Comparison of ENCODE assay signal across 1 cellular context in the genomic region with DNA sequence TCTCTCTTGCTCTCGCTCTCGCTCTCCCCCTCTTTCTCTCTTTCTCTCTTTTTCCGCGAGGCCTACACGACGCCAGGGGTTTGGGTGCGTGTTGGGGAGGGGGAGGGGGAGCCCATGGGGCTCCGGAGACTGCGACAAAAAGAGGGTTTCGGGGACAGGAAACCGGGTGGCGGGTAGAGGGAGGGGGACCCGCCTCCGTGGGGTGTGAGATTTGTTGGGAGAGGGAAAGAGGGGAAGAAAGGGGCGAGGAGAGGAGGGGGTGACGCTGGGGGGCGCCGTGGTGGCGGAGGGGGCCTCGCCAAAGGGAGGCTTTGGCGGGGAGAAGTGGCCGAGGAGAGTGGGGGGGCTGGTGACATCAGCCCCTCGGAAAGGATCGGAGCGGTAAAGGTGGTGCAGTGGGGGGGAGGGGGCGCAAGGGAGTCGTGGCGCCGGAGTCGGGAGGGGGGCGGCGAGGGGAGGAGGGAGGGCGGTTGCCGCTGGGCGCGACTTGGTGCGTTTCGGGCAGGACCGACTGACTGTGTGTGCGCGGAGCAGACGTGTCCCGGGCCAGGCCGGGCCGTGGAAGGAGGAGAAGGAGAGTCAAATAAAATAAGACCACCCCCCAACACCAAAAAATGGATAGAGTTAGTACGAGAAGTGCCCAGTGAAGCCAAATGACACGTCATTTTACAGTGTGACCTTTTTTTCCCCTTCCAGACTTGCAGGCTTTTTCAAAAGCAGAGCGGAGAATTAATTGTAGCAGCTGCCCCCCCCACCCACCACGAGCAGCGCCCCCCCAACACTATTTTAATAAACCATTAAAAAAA.
TF ChIP-seq lines count a peak whose summit lies in the region.

No MANE protein-coding gene starts in this region.

TF ChIP-seq in HepG2, 621 proteins besides CTCF, POLR2A, EP300 and RAD21 (continued from another document and continues in another):
- TF ChIP-seq, protein P1, sequence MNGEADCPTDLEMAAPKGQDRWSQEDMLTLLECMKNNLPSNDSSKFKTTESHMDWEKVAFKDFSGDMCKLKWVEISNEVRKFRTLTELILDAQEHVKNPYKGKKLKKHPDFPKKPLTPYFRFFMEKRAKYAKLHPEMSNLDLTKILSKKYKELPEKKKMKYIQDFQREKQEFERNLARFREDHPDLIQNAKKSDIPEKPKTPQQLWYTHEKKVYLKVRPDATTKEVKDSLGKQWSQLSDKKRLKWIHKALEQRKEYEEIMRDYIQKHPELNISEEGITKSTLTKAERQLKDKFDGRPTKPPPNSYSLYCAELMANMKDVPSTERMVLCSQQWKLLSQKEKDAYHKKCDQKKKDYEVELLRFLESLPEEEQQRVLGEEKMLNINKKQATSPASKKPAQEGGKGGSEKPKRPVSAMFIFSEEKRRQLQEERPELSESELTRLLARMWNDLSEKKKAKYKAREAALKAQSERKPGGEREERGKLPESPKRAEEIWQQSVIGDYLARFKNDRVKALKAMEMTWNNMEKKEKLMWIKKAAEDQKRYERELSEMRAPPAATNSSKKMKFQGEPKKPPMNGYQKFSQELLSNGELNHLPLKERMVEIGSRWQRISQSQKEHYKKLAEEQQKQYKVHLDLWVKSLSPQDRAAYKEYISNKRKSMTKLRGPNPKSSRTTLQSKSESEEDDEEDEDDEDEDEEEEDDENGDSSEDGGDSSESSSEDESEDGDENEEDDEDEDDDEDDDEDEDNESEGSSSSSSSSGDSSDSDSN (CRISPR knock-in tag; IDR thresholded peaks at IDR 0.05) = peak; percentile 42; the same call in 1 of the 2 replicates
- peak; percentile 58 for TF ChIP-seq SRSF1 (optimal IDR thresholded peaks at IDR 0.05; ENCODE audit: low read depth, low read length)
- TF ChIP-seq FOSL2 (CRISPR knock-in tag; IDR thresholded peaks at IDR 0.05) = peak; percentile 36; the same call in 1 of the 2 replicates
- TF ChIP-seq ZBTB2 (CRISPR knock-in tag; IDR thresholded peaks at IDR 0.05; ENCODE audit: low read depth) = peak; percentile 71
- 0 out of 2 replicates have a peak, but pooled peaks have one; percentile 24 for TF ChIP-seq PRDM15 (CRISPR knock-in tag; IDR thresholded peaks at IDR 0.05)
- TF ChIP-seq PRPF4 (IDR thresholded peaks at IDR 0.05; ENCODE audit: low read depth, low read length, poor library complexity, severe bottlenecking) = peak; percentile 69
- TF ChIP-seq CENPX (CRISPR knock-in tag; IDR thresholded peaks at IDR 0.05) = no peak
- TF ChIP-seq TGIF2 (CRISPR knock-in tag; IDR thresholded peaks at IDR 0.05) = peak; percentile 50; the same call in 1 of the 2 replicates
- TF ChIP-seq, protein P2, sequence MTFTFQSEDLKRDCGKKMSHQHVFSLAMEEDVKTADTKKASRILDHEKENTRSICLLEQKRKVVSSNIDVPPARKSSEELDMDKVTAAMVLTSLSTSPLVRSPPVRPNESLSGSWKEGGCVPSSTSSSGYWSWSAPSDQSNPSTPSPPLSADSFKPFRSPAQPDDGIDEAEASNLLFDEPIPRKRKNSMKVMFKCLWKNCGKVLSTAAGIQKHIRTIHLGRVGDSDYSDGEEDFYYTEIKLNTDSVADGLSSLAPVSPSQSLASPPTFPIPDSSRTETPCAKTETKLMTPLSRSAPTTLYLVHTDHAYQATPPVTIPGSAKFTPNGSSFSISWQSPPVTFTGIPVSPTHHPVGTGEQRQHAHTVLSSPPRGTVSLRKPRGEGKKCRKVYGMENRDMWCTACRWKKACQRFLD (CRISPR knock-in tag; IDR thresholded peaks at IDR 0.05; ENCODE audit: borderline replicate concordance) = peak; percentile 33; the same call in 1 of the 2 replicates
- TF ChIP-seq HNRNPUL1 (IDR thresholded peaks at IDR 0.05; ENCODE audit: low read depth, low read length) = no peak
- peak; percentile 71 for TF ChIP-seq POLR2G (IDR thresholded peaks at IDR 0.05; ENCODE audit: low read depth, low read length)
- no peak for TF ChIP-seq ATF7 (IDR thresholded peaks at IDR 0.05)
- 0 out of 2 replicates have a peak, but pooled peaks have one; percentile 53 for TF ChIP-seq ATF7 (CRISPR knock-in tag; IDR thresholded peaks at IDR 0.05)
- TF ChIP-seq ZNF446 (CRISPR knock-in tag; IDR thresholded peaks at IDR 0.05) = peak; percentile 80; the same call in 1 of the 2 replicates
- TF ChIP-seq MAFK (conservative IDR thresholded peaks at IDR 0.05 in 1 of 2, IDR thresholded peaks at IDR 0.05 in 1 of 2; ENCODE audit: low read length in 2 of 2) = no peak
- peak; percentile 63; the same call in 1 of the 2 replicates for TF ChIP-seq ZBTB20 (CRISPR knock-in tag; IDR thresholded peaks at IDR 0.05; ENCODE audit: borderline replicate concordance, low read depth)
- TF ChIP-seq ZBTB14 (CRISPR knock-in tag; IDR thresholded peaks at IDR 0.05) = peak; percentile 36; the same call in 1 of the 2 replicates
- no peak; the same call in 1 of the 2 replicates for TF ChIP-seq ZNF747 (CRISPR knock-in tag; IDR thresholded peaks at IDR 0.05; ENCODE audit: borderline replicate concordance)
- no peak for TF ChIP-seq ATF1 (CRISPR knock-in tag; IDR thresholded peaks at IDR 0.05)
- 0 out of 2 replicates have a peak, but pooled peaks have one; percentile 42 for TF ChIP-seq MXD4 (CRISPR knock-in tag; IDR thresholded peaks at IDR 0.05)
- TF ChIP-seq SPEN (CRISPR knock-in tag; IDR thresholded peaks at IDR 0.05; ENCODE audit: low read depth) = peak; percentile 52; the same call in 1 of the 2 replicates
- no peak for TF ChIP-seq ZNF619 (CRISPR knock-in tag; IDR thresholded peaks at IDR 0.05)
- peak; percentile 64 for TF ChIP-seq ZFY (CRISPR knock-in tag; IDR thresholded peaks at IDR 0.05)
- TF ChIP-seq RFXAP (CRISPR knock-in tag; IDR thresholded peaks at IDR 0.05; ENCODE audit: borderline replicate concordance) = 0 out of 2 replicates have a peak, but pooled peaks have one; percentile 44
- TF ChIP-seq ZNF772 (CRISPR knock-in tag; IDR thresholded peaks at IDR 0.05) = 0 out of 2 replicates have a peak, but pooled peaks have one; percentile 39
- no peak for TF ChIP-seq FOSL1 (CRISPR knock-in tag; IDR thresholded peaks at IDR 0.05; ENCODE audit: borderline replicate concordance)
- TF ChIP-seq ZC3H13 (CRISPR knock-in tag; IDR thresholded peaks at IDR 0.05) = 0 out of 2 replicates have a peak, but pooled peaks have one; percentile 17
- TF ChIP-seq, protein P3, sequence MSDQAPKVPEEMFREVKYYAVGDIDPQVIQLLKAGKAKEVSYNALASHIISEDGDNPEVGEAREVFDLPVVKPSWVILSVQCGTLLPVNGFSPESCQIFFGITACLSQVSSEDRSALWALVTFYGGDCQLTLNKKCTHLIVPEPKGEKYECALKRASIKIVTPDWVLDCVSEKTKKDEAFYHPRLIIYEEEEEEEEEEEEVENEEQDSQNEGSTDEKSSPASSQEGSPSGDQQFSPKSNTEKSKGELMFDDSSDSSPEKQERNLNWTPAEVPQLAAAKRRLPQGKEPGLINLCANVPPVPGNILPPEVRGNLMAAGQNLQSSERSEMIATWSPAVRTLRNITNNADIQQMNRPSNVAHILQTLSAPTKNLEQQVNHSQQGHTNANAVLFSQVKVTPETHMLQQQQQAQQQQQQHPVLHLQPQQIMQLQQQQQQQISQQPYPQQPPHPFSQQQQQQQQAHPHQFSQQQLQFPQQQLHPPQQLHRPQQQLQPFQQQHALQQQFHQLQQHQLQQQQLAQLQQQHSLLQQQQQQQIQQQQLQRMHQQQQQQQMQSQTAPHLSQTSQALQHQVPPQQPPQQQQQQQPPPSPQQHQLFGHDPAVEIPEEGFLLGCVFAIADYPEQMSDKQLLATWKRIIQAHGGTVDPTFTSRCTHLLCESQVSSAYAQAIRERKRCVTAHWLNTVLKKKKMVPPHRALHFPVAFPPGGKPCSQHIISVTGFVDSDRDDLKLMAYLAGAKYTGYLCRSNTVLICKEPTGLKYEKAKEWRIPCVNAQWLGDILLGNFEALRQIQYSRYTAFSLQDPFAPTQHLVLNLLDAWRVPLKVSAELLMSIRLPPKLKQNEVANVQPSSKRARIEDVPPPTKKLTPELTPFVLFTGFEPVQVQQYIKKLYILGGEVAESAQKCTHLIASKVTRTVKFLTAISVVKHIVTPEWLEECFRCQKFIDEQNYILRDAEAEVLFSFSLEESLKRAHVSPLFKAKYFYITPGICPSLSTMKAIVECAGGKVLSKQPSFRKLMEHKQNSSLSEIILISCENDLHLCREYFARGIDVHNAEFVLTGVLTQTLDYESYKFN (CRISPR knock-in tag; conservative IDR thresholded peaks at IDR 0.05) = 0 out of 2 replicates have a peak, but pooled peaks have one; percentile 16
- TF ChIP-seq, protein P4, sequence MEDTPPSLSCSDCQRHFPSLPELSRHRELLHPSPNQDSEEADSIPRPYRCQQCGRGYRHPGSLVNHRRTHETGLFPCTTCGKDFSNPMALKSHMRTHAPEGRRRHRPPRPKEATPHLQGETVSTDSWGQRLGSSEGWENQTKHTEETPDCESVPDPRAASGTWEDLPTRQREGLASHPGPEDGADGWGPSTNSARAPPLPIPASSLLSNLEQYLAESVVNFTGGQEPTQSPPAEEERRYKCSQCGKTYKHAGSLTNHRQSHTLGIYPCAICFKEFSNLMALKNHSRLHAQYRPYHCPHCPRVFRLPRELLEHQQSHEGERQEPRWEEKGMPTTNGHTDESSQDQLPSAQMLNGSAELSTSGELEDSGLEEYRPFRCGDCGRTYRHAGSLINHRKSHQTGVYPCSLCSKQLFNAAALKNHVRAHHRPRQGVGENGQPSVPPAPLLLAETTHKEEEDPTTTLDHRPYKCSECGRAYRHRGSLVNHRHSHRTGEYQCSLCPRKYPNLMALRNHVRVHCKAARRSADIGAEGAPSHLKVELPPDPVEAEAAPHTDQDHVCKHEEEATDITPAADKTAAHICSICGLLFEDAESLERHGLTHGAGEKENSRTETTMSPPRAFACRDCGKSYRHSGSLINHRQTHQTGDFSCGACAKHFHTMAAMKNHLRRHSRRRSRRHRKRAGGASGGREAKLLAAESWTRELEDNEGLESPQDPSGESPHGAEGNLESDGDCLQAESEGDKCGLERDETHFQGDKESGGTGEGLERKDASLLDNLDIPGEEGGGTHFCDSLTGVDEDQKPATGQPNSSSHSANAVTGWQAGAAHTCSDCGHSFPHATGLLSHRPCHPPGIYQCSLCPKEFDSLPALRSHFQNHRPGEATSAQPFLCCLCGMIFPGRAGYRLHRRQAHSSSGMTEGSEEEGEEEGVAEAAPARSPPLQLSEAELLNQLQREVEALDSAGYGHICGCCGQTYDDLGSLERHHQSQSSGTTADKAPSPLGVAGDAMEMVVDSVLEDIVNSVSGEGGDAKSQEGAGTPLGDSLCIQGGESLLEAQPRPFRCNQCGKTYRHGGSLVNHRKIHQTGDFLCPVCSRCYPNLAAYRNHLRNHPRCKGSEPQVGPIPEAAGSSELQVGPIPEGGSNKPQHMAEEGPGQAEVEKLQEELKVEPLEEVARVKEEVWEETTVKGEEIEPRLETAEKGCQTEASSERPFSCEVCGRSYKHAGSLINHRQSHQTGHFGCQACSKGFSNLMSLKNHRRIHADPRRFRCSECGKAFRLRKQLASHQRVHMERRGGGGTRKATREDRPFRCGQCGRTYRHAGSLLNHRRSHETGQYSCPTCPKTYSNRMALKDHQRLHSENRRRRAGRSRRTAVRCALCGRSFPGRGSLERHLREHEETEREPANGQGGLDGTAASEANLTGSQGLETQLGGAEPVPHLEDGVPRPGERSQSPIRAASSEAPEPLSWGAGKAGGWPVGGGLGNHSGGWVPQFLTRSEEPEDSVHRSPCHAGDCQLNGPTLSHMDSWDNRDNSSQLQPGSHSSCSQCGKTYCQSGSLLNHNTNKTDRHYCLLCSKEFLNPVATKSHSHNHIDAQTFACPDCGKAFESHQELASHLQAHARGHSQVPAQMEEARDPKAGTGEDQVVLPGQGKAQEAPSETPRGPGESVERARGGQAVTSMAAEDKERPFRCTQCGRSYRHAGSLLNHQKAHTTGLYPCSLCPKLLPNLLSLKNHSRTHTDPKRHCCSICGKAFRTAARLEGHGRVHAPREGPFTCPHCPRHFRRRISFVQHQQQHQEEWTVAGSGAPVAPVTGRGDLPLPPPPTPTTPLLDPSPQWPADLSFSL (CRISPR knock-in tag; IDR thresholded peaks at IDR 0.05) = no peak
- TF ChIP-seq ARNTL (CRISPR knock-in tag; IDR thresholded peaks at IDR 0.05) = no peak
